ENCODE assay signal across 8 cellular contexts in genomic region chr10:43396928-43397624, GRCh38. TPM values are rescaled to one million over a fixed set of nuclear protein-coding genes. Genes with fewer than 3 reads are reported as not detected.
DNase-seq lines count a peak whose midpoint lies in the region; ATAC-seq, FAIRE-seq and TF ChIP-seq lines count a peak whose summit lies in the region.

No MANE protein-coding gene starts in this region.

- H3K36me3 Mint-ChIP-seq in activated B cell treated with CpG ODN at 0.5 μM for 24 hours (ENCODE audit: low read depth) = peaks cover 65% of the 10 kb centered on the region

- no peak overlapping the region for H2AFZ ChIP-seq in keratinocyte (ENCODE audit: control insufficient read depth, low read length)

- ATAC-seq in HG02973 (IDR thresholded peaks at IDR 0.05; ENCODE audit: unreplicated experiment) (peak; percentile 76), activated B cell treated with CpG ODN at 0.5 μM for 24 hours (ENCODE audit: low read depth) (peak; percentile 79)

- H3K4me1 ChIP-seq in keratinocyte (ENCODE audit: control insufficient read depth, extremely low read depth, insufficient read depth, low read length) = peaks cover 37% of the 10 kb centered on the region

- no peaks in the 10 kb centered on the region for H3K27me3 ChIP-seq in keratinocyte (ENCODE audit: control insufficient read depth, extremely low read depth, insufficient read depth, low read length)

- intact Hi-C loops in activated B cell treated with CpG ODN at 0.5 μM for 24 hours (cut with micrococcal nuclease) = loop anchor here (1.0 to 5.0 kb wide), 7 partner anchors 10 to 614 kb away; partner anchors contain the start of gene BMS1

- peaks cover 13 to 24% of the 10 kb centered on the region in 2 experiments for H3K36me3 ChIP-seq in keratinocyte (ENCODE audit: control insufficient read depth in 2 of 2, extremely low read depth in 1 of 2, insufficient read depth in 2 of 2, low read length in 2 of 2)

- POLR2A ChIA-PET in activated B cell treated with CpG ODN at 0.5 μM for 24 hours (lab: Charles Lee) = interaction anchor here (0.6 to 7.3 kb wide), 7 partner anchors 9 to 759 kb away, joined by 3 to 71 read pairs (median 7); partner anchors contain the start of genes HNRNPF and ZNF487

- H3K9ac ChIP-seq in keratinocyte (ENCODE audit: control insufficient read depth, extremely low read depth, insufficient read depth, low read length) = peak overlapping the region; percentile 84

- dilution Hi-C loops in keratinocyte (cut with MboI; ENCODE audit: extremely low pct_ligation_motif_present, low sequenced_read_pairs) = no loop called here

- H3K9me3 ChIP-seq in keratinocyte (ENCODE audit: control insufficient read depth, low read depth, low read length) = no peaks in the 10 kb centered on the region

- no peak for FAIRE-seq in keratinocyte (lab: Jason Lieb, UNC)

- H3K27ac Mint-ChIP-seq in activated B cell treated with CpG ODN at 0.5 μM for 24 hours = peak overlapping the region; percentile 93

- peak overlapping the region; percentile 77 for H3K27ac ChIP-seq in keratinocyte (ENCODE audit: control insufficient read depth, insufficient read depth, low read length)

- peak overlapping the region; percentile 89 for H3K4me3 Mint-ChIP-seq in activated B cell treated with CpG ODN at 0.5 μM for 24 hours

- no peaks in the 10 kb centered on the region for H3K27me3 Mint-ChIP-seq in activated B cell treated with CpG ODN at 0.5 μM for 24 hours

- no peaks in the 10 kb centered on the region for H3K9me3 Mint-ChIP-seq in activated B cell treated with CpG ODN at 0.5 μM for 24 hours

- no peaks in the 10 kb centered on the region for H3K9me1 ChIP-seq in keratinocyte (ENCODE audit: control insufficient read depth, extremely low read depth, insufficient read depth, low read length)

- TF ChIP-seq CTCF in activated B cell treated with CpG ODN at 0.5 μM for 24 hours (IDR thresholded peaks at IDR 0.05) = no peak
- TF ChIP-seq CTCF in keratinocyte (optimal IDR thresholded peaks at IDR 0.05 in 1 of 3, IDR thresholded peaks at IDR 0.05 in 1 of 3, conservative IDR thresholded peaks at IDR 0.05 in 1 of 3; ENCODE audit: extremely low read depth in 1 of 3, insufficient read depth in 2 of 3, low read length in 3 of 3) = no peak

- peaks cover 38% of the 10 kb centered on the region for H4K20me1 ChIP-seq in keratinocyte (ENCODE audit: control insufficient read depth, extremely low read depth, insufficient read depth, low read length)

- peak overlapping the region; percentile 44 to 79 (median 65) for H3K4me3 ChIP-seq in keratinocyte (ENCODE audit: control insufficient read depth in 2 of 3, extremely low read depth in 1 of 3, insufficient read depth in 2 of 3, low read depth in 1 of 3, low read length in 3 of 3)

- H3K79me2 ChIP-seq in keratinocyte (ENCODE audit: control insufficient read depth, insufficient read depth, low read length) = peaks cover 95% of the 10 kb centered on the region

- CTCF ChIA-PET in activated B cell treated with CpG ODN at 0.5 μM for 24 hours (lab: Charles Lee) = interaction anchor here (1.1 kb wide), 1 partner anchor 11 kb away, joined by 5 read pairs; no protein-coding TSS in a partner anchor

- peak overlapping the region; percentile 83 for H3K4me2 ChIP-seq in keratinocyte (ENCODE audit: control insufficient read depth, extremely low read depth, insufficient read depth, low read depth, low read length)

- DNase-seq in NCI-H187 (lab: John Stamatoyannopoulos, UW) (peak; percentile 13 to 45), NCI-H187 treated with DMSO at 0.1 percent for 48 hours (lab: John Stamatoyannopoulos, UW) (no peak), NCI-H2107 treated with DMSO at 0.1 percent for 48 hours (lab: John Stamatoyannopoulos, UW; ENCODE audit: unreplicated experiment) (peak; percentile 45), activated B cell treated with CpG ODN at 0.5 μM for 24 hours (peak; percentile 77), cerebellar cortex (ENCODE audit: low spot score) (peak; percentile 91), keratinocyte (ENCODE audit: low read depth, low spot score) (no peak)
- DNase-seq in stimulated activated CD4-positive, alpha-beta T cell treated with anti-CD3 and anti-CD28 coated beads, Interleukin-15, amount 100 ng/mL, for 1 hour (ENCODE audit: low read depth in 1 of 2, low spot score in 1 of 2) = peak; percentile 45 to 54

- peaks cover 82% of the 10 kb centered on the region for H3K4me1 Mint-ChIP-seq in activated B cell treated with CpG ODN at 0.5 μM for 24 hours

RNA-seq across cellular contexts. Expression of gene HNRNPF, which starts 11.9 kb away (rescaled TPM):
- total RNA-seq in activated B cell treated with CpG ODN at 0.5 μM for 24 hours = 253 and 255 TPM in 2 replicates
- polyA plus RNA-seq in keratinocyte = 164 to 238 TPM (median 230 TPM) in 3 replicates
- 149 TPM for polyA plus RNA-seq in keratinocyte (2011; ENCODE audit: low read depth)
- polyA plus RNA-seq in keratinocyte (2011; cell fraction: cytosol; rRNA removed) = 154 and 156 TPM in 2 replicates
- 171 and 186 TPM in 2 replicates for polyA plus RNA-seq in keratinocyte (2011; cell fraction: nucleus; rRNA removed)
- 128 and 184 TPM in 2 replicates for polyA plus RNA-seq in keratinocyte (2012; ENCODE audit: low replicate concordance)
- polyA minus RNA-seq in keratinocyte = 160 to 224 TPM (median 169 TPM) in 3 replicates
- polyA minus RNA-seq in keratinocyte (2011; cell fraction: cytosol; rRNA and poly(A)+ RNA removed) = 138 TPM
- 79.5 and 115 TPM in 2 replicates for polyA minus RNA-seq in keratinocyte (2011; cell fraction: nucleus; rRNA and poly(A)+ RNA removed)

RNA-seq across cellular contexts. Expression of gene FXYD4, which starts 25.6 kb away (rescaled TPM):
- total RNA-seq in activated B cell treated with CpG ODN at 0.5 μM for 24 hours = not detected in 2 replicates
- polyA plus RNA-seq in keratinocyte = not detected in 3 replicates
- not detected for polyA plus RNA-seq in keratinocyte (2011; ENCODE audit: low read depth)
- polyA plus RNA-seq in keratinocyte (2011; cell fraction: cytosol; rRNA removed) = not detected in 2 replicates
- polyA plus RNA-seq in keratinocyte (2011; cell fraction: nucleus; rRNA removed) = not detected in 2 replicates
- polyA plus RNA-seq in keratinocyte (2012; ENCODE audit: low replicate concordance) = not detected in 2 replicates
- polyA minus RNA-seq in keratinocyte = not detected in 3 replicates
- not detected for polyA minus RNA-seq in keratinocyte (2011; cell fraction: cytosol; rRNA and poly(A)+ RNA removed)
- polyA minus RNA-seq in keratinocyte (2011; cell fraction: nucleus; rRNA and poly(A)+ RNA removed) = not detected in 2 replicates

RNA-seq across cellular contexts. Expression of gene ZNF487, which starts 39.8 kb away (rescaled TPM):
- 2.9 and 3.4 TPM in 2 replicates for total RNA-seq in activated B cell treated with CpG ODN at 0.5 μM for 24 hours
- polyA plus RNA-seq in keratinocyte = 3.6 to 5.1 TPM (median 4.1 TPM) in 3 replicates
- polyA plus RNA-seq in keratinocyte (2011; ENCODE audit: low read depth) = 1.0 TPM
- polyA plus RNA-seq in keratinocyte (2011; cell fraction: cytosol; rRNA removed) = 4.0 and 4.6 TPM in 2 replicates
- polyA plus RNA-seq in keratinocyte (2011; cell fraction: nucleus; rRNA removed) = 4.2 and 6.3 TPM in 2 replicates
- 1.7 and 2.3 TPM in 2 replicates for polyA plus RNA-seq in keratinocyte (2012; ENCODE audit: low replicate concordance)
- polyA minus RNA-seq in keratinocyte = 1.6 to 24.1 TPM (median 1.6 TPM) in 3 replicates
- 5.6 TPM for polyA minus RNA-seq in keratinocyte (2011; cell fraction: cytosol; rRNA and poly(A)+ RNA removed)
- 6.1 and 6.3 TPM in 2 replicates for polyA minus RNA-seq in keratinocyte (2011; cell fraction: nucleus; rRNA and poly(A)+ RNA removed)

Comparison
In these comparisons a context has a peak if more than half of its experiments do, and no peak if none do; other contexts are left out.
1. DNase-seq: peak in NCI-H187 (2 of 2), NCI-H2107 treated with DMSO at 0.1 percent for 48 hours (single experiment), activated B cell treated with CpG ODN at 0.5 μM for 24 hours (single experiment), cerebellar cortex (single experiment) and stimulated activated CD4-positive, alpha-beta T cell treated with anti-CD3 and anti-CD28 coated beads, Interleukin-15, amount 100 ng/mL, for 1 hour (2 of 2); none in NCI-H187 treated with DMSO at 0.1 percent for 48 hours (single experiment) and keratinocyte (single experiment).